In genomic region chr5:141630570-141631140, GRCh38 we compare ENCODE assay signal across 28 cellular contexts.
"Had no signal": no experiment of that assay in that cellular context is flagged by ENCODE, and none has a peak within 500 bp of the region (broad histone marks: within the 10 kb centered on the region; RNA-seq: fewer than 3 reads in every experiment).

No MANE protein-coding gene starts in this region.

- ATAC-seq: activated CD4-positive, CD25-positive, alpha-beta regulatory T cell treated with anti-CD3 and anti-CD28 coated beads, Interleukin-2, amount 50 U/mL, for 24 hours; activated CD8-positive, alpha-beta memory T cell treated with anti-CD3 and anti-CD28 coated beads, Interleukin-2, amount 10 ng/mL, durations not matched to agents 7 days and 5 days; activated CD8-positive, alpha-beta T cell treated with anti-CD3 and anti-CD28 coated beads for 36 hours; activated naive CD8-positive, alpha-beta T cell treated with anti-CD3 and anti-CD28 coated beads, Interleukin-2, amount 50 U/mL, for 24 hours; activated T-cell treated with anti-CD3 and anti-CD28 coated beads, Interleukin-2, amount 50 U/mL, for 4 hours; gastroesophageal sphincter; T-cell had no signal

- H3K27me3 ChIP-seq: ascending aorta, breast epithelium, cardiac muscle cell, colonic mucosa, esophagus squamous epithelium, gastroesophageal sphincter had no signal

- H3K9me3 ChIP-seq: ascending aorta, breast epithelium, colonic mucosa, esophagus squamous epithelium, gastroesophageal sphincter had no signal

- H3K4me3 ChIP-seq: ascending aorta, breast epithelium, cardiac muscle cell, colonic mucosa, esophagus squamous epithelium, gastroesophageal sphincter had no signal

- H3K36me3 ChIP-seq: colonic mucosa had no signal

- DNase-seq: activated B cell treated with CpG ODN at 0.5 μM for 24 hours; activated CD4-positive, alpha-beta T cell treated with anti-CD3 and anti-CD28 coated beads for 48 hours; activated CD4-positive, alpha-beta T cell treated with anti-CD3 and anti-CD28 coated beads, Interleukin-2, amount 50 U/mL, for 1 hour; activated CD4-positive, alpha-beta T cell treated with anti-CD3 and anti-CD28 coated beads, Interleukin-2, amount 50 U/mL, for 48 hours; activated CD8-positive, alpha-beta memory T cell treated with anti-CD3 and anti-CD28 coated beads, Interleukin-2, amount 10 ng/mL, durations not matched to agents 7 days and 5 days; activated CD8-positive, alpha-beta memory T cell treated with anti-CD3 and anti-CD28 coated beads, Interleukin-2, amount 50 U/mL, for 4 hours; activated CD8-positive, alpha-beta T cell treated with anti-CD3 and anti-CD28 coated beads for 36 hours; activated effector memory CD4-positive, alpha-beta T cell treated with anti-CD3 and anti-CD28 coated beads, Interleukin-2, amount 50 U/mL, for 16 hours; activated naive CD4-positive, alpha-beta T cell treated with anti-CD3 and anti-CD28 coated beads for 36 hours; activated naive CD8-positive, alpha-beta T cell treated with anti-CD3 and anti-CD28 coated beads for 36 hours; activated naive CD8-positive, alpha-beta T cell treated with anti-CD3 and anti-CD28 coated beads, Interleukin-2, amount 50 U/mL, for 24 hours; activated T-cell treated with anti-CD3 and anti-CD28 coated beads, Interleukin-2, amount 50 U/mL, for 4 hours; central memory CD4-positive, alpha-beta T cell; cerebellar nuclear complex; colonic mucosa; effector CD8-positive, alpha-beta T cell; esophagus squamous epithelium; foreskin melanocyte; SW 1271; T-cell; T1000; WERI-Rb-1 had no signal

- H3K27ac ChIP-seq: ascending aorta, breast epithelium, cardiac muscle cell, colonic mucosa, epithelial cell of prostate, esophagus squamous epithelium, gastroesophageal sphincter, WERI-Rb-1 had no signal
